ENCODE assay signal across 8 cellular contexts in genomic region chr6:26956601-26957184, GRCh38.
DNase-seq lines count a peak whose midpoint lies in the region; ATAC-seq and TF ChIP-seq lines count a peak whose summit lies in the region.
"Not testable (repeated sequence)": the region's sequence is repeated elsewhere in the genome, so short reads cannot be mapped to it uniquely, and the experiment has no call there.

No MANE protein-coding gene starts in this region.

- H3K36me3 Mint-ChIP-seq in CD8-positive, alpha-beta memory T cell; WTC11: not testable (repeated sequence)

- not testable (repeated sequence) for H2AFZ ChIP-seq in neuron (ENCODE audit: low read depth, low read length)

- intact Hi-C loops in ascending aorta (cut with DNase I); cardiac septum (cut with DNase I): not testable (repeated sequence)

- H3K4me3 ChIP-seq in CD8-positive, alpha-beta memory T cell (ENCODE audit: low read length): not testable (repeated sequence)
- H3K4me3 ChIP-seq in HL-60 (replicated peaks; ENCODE audit: insufficient read depth, low read length) (peak overlapping the region; percentile 42), ascending aorta (peak overlapping the region; percentile 71 to 88), neuron (ENCODE audit: low read length) (peak overlapping the region; percentile 67)

- peak overlapping the region; percentile 54 to 96 (median 79) for H3K27ac Mint-ChIP-seq in CD8-positive, alpha-beta memory T cell
- not testable (repeated sequence) for H3K27ac Mint-ChIP-seq in WTC11

- not testable (repeated sequence) for H3K4me1 ChIP-seq in CD8-positive, alpha-beta memory T cell (ENCODE audit: insufficient read depth, low read length); ascending aorta; neuron (ENCODE audit: insufficient read depth, low read length)

- peak overlapping the region; percentile 47 for H3K27ac ChIP-seq in CD8-positive, alpha-beta memory T cell (ENCODE audit: low read depth, low read length)
- H3K27ac ChIP-seq in HL-60 (replicated peaks): peak overlapping the region; percentile 81
- H3K27ac ChIP-seq in ascending aorta: peak overlapping the region; percentile 77 to 86

- not testable (repeated sequence) for H3K27me3 ChIP-seq in CD8-positive, alpha-beta memory T cell (ENCODE audit: insufficient read depth, low read length, poor library complexity, severe bottlenecking); HL-60 (ENCODE audit: insufficient read depth, poor library complexity, severe bottlenecking); ascending aorta; neuron (ENCODE audit: insufficient read depth, low read length)

- not testable (repeated sequence) for TF ChIP-seq CTCF in HL-60 (IDR thresholded peaks at IDR 0.05; ENCODE audit: insufficient read depth, low read length)
- TF ChIP-seq CTCF in WTC11 (IDR thresholded peaks at IDR 0.05) (peak; percentile 38; the same call in 1 of the 2 replicates), ascending aorta (IDR thresholded peaks at IDR 0.05) (peak; percentile 46 to 67 (median 52))

- DNase-seq in CD8-positive, alpha-beta memory T cell: peak; percentile 64 to 84 (median 77)
- peak; percentile 23 to 90 for DNase-seq in HL-60 (ENCODE audit: low read depth in 1 of 2, low spot score in 1 of 2)
- DNase-seq in NCI-H69 (lab: John Stamatoyannopoulos, UW): peak; percentile 91
- peak; percentile 86 for DNase-seq in WTC11 (ENCODE audit: low spot score)
- DNase-seq in ascending aorta (ENCODE audit: low spot score in 2 of 2): peak; percentile 16 to 86
- DNase-seq in cardiac septum (ENCODE audit: low spot score): peak; percentile 89
- DNase-seq in stimulated activated CD8-positive, alpha-beta memory T cell treated with anti-CD3 and anti-CD28 coated beads, Interleukin-4, amount 100 ng/mL, for 1 hour (ENCODE audit: low read depth in 2 of 2, low spot score in 1 of 2): peak; percentile 40 to 64

- not testable (repeated sequence) for H3K27me3 Mint-ChIP-seq in CD8-positive, alpha-beta memory T cell; WTC11 (ENCODE audit: low read depth)

- H3K9me3 Mint-ChIP-seq in CD8-positive, alpha-beta memory T cell; WTC11: not testable (repeated sequence)

- H3K4me1 Mint-ChIP-seq in CD8-positive, alpha-beta memory T cell: peaks cover 5 to 16% (median 9%) of the 10 kb centered on the region in 3 donors
- peaks cover 14% of the 10 kb centered on the region; the same call in 1 of the 2 replicates for H3K4me1 Mint-ChIP-seq in WTC11

- ATAC-seq in WTC11: peak; percentile 46; the same call in 1 of the 2 replicates

- H3K4me3 Mint-ChIP-seq in CD8-positive, alpha-beta memory T cell: peak overlapping the region; percentile 80 to 95 (median 83)
- peak overlapping the region; percentile 80 for H3K4me3 Mint-ChIP-seq in WTC11

- H3K9me3 ChIP-seq in CD8-positive, alpha-beta memory T cell (ENCODE audit: low read length); ascending aorta; neuron (ENCODE audit: low read length): not testable (repeated sequence)

- POLR2A ChIA-PET in CD8-positive, alpha-beta memory T cell (lab: Charles Lee): not testable (repeated sequence)
- POLR2A ChIA-PET in WTC11 (lab: Charles Lee): interaction anchor here (1.0 kb wide), 1 partner anchor 190 kb away, joined by 3 read pairs; a partner anchor contains a TSS

- not testable (repeated sequence) for H3K36me3 ChIP-seq in CD8-positive, alpha-beta memory T cell (ENCODE audit: insufficient read depth, low read length); ascending aorta; neuron (ENCODE audit: insufficient read depth, low read length)

- CTCF ChIA-PET in CD8-positive, alpha-beta memory T cell (lab: Charles Lee): not testable (repeated sequence)
- CTCF ChIA-PET in WTC11 (lab: Charles Lee): interaction anchor here (2.0 kb wide), 1 partner anchor 122 kb away, joined by 6 read pairs; no protein-coding TSS in a partner anchor

TF ChIP-seq in WTC11, 78 proteins besides CTCF, POLR2A, EP300 and RAD21:
- TF ChIP-seq HMGXB4 (CRISPR knock-in tag; IDR thresholded peaks at IDR 0.05) (peak; percentile 88; the same call in 1 of the 2 replicates), FOXP1 (CRISPR knock-in tag; IDR thresholded peaks at IDR 0.05; ENCODE audit: borderline replicate concordance) (0 out of 2 replicates have a peak, but pooled peaks have one; percentile 33), MAX (CRISPR knock-in tag; IDR thresholded peaks at IDR 0.05) (peak; percentile 16; the same call in 1 of the 2 replicates)
